In genomic region chr7:22550514-22551010, GRCh38 we compare ENCODE assay signal across 10 cellular contexts. TPM values are rescaled to one million over a fixed set of nuclear protein-coding genes. Genes with fewer than 3 reads are reported as not detected.
DNase-seq lines count a peak whose midpoint lies in the region; ATAC-seq and TF ChIP-seq lines count a peak whose summit lies in the region.
"Had no signal": no experiment of that assay in that cellular context is flagged by ENCODE, and none has a peak within 500 bp of the region (broad histone marks: within the 10 kb centered on the region; RNA-seq: fewer than 3 reads in every experiment).

No MANE protein-coding gene starts in this region.

- H3K9me3 Mint-ChIP-seq in activated naive CD4-positive, alpha-beta T cell treated with anti-CD3 and anti-CD28 coated beads, Interleukin-2, amount 50 U/mL, for 24 hours = no peaks in the 10 kb centered on the region
- no peaks in the 10 kb centered on the region for H3K9me3 Mint-ChIP-seq in activated naive CD4-positive, alpha-beta T cell treated with anti-CD3 and anti-CD28 coated beads, Interleukin-2, amount 10 ng/mL, durations not matched to agents 7 days and 5 days
- H3K9me3 Mint-ChIP-seq in activated B cell treated with CpG ODN at 0.5 μM for 24 hours (no peaks in the 10 kb centered on the region), type B pancreatic cell (no peaks in the 10 kb centered on the region)
- H3K9me3 Mint-ChIP-seq: activated CD4-positive, alpha-beta T cell treated with anti-CD3 and anti-CD28 coated beads, Interleukin-2, amount 10 ng/mL, durations not matched to agents 7 days and 5 days had no signal

- no peak for TF ChIP-seq CTCF in activated B cell treated with CpG ODN at 0.5 μM for 24 hours (IDR thresholded peaks at IDR 0.05)
- no peak for TF ChIP-seq CTCF in kidney epithelial cell (IDR thresholded peaks at IDR 0.05; ENCODE audit: insufficient read depth, low read length, poor library complexity, severe bottlenecking)
- no peak for TF ChIP-seq CTCF in type B pancreatic cell (conservative IDR thresholded peaks at IDR 0.05)

- CTCF ChIA-PET in activated naive CD4-positive, alpha-beta T cell treated with anti-CD3 and anti-CD28 coated beads, Interleukin-2, amount 10 ng/mL, durations not matched to agents 7 days and 5 days (lab: Charles Lee) = interaction anchor here (0.5 to 15.4 kb wide), 2 partner anchors 179 to 1058 kb away, joined by 3 to 443 read pairs; partner anchors contain the start of gene IL6
- CTCF ChIA-PET in activated B cell treated with CpG ODN at 0.5 μM for 24 hours (lab: Charles Lee) = interaction anchor here (0.5 to 2.3 kb wide), 4 partner anchors 9 to 232 kb away, joined by 3 to 7 read pairs (median 4); partner anchors contain the start of gene IL6

- intact Hi-C loops in activated B cell treated with CpG ODN at 0.5 μM for 24 hours (cut with micrococcal nuclease) = no loop called here

- no peak for DNase-seq in activated naive CD4-positive, alpha-beta T cell treated with anti-CD3 and anti-CD28 coated beads, Interleukin-2, amount 10 ng/mL, durations not matched to agents 7 days and 5 days
- no peak for DNase-seq in activated B cell treated with CpG ODN at 0.5 μM for 24 hours
- DNase-seq in kidney epithelial cell (ENCODE audit: low read depth) = no peak
- no peak for DNase-seq in type B pancreatic cell (ENCODE audit: extremely low spot score, unreplicated experiment)
- no peak for DNase-seq in NCI-H510A treated with DMSO at 0.1 percent for 48 hours (lab: John Stamatoyannopoulos, UW)
- DNase-seq in activated CD8-positive, alpha-beta memory T cell treated with anti-CD3 and anti-CD28 coated beads, Interleukin-2, amount 50 U/mL, for 4 hours = no peak
- no peak for DNase-seq in GDM1 (lab: John Stamatoyannopoulos, UW)
- DNase-seq: gastrocnemius medialis had no signal

- ATAC-seq in activated B cell treated with CpG ODN at 0.5 μM for 24 hours (ENCODE audit: low read depth) = no peak
- ATAC-seq: gastrocnemius medialis had no signal

- peaks cover 39% of the 10 kb centered on the region for H3K27me3 Mint-ChIP-seq in activated naive CD4-positive, alpha-beta T cell treated with anti-CD3 and anti-CD28 coated beads, Interleukin-2, amount 50 U/mL, for 24 hours
- H3K27me3 Mint-ChIP-seq in activated naive CD4-positive, alpha-beta T cell treated with anti-CD3 and anti-CD28 coated beads, Interleukin-2, amount 10 ng/mL, durations not matched to agents 7 days and 5 days = peaks cover 86% of the 10 kb centered on the region
- peaks cover 10% of the 10 kb centered on the region for H3K27me3 Mint-ChIP-seq in activated B cell treated with CpG ODN at 0.5 μM for 24 hours
- H3K27me3 Mint-ChIP-seq in type B pancreatic cell = peaks cover 71% of the 10 kb centered on the region

- H3K27ac Mint-ChIP-seq in activated naive CD4-positive, alpha-beta T cell treated with anti-CD3 and anti-CD28 coated beads, Interleukin-2, amount 50 U/mL, for 24 hours = no peak overlapping the region
- no peak overlapping the region for H3K27ac Mint-ChIP-seq in activated naive CD4-positive, alpha-beta T cell treated with anti-CD3 and anti-CD28 coated beads, Interleukin-2, amount 10 ng/mL, durations not matched to agents 7 days and 5 days
- H3K27ac Mint-ChIP-seq in activated B cell treated with CpG ODN at 0.5 μM for 24 hours (peak overlapping the region; percentile 28), type B pancreatic cell (no peak overlapping the region)
- H3K27ac Mint-ChIP-seq: activated CD4-positive, alpha-beta T cell treated with anti-CD3 and anti-CD28 coated beads, Interleukin-2, amount 10 ng/mL, durations not matched to agents 7 days and 5 days had no signal

- H3K27me3 ChIP-seq in kidney epithelial cell (ENCODE audit: control insufficient read depth, insufficient read depth, low read length) = peaks cover 2% of the 10 kb centered on the region

- peaks cover 9% of the 10 kb centered on the region for H3K4me1 Mint-ChIP-seq in activated naive CD4-positive, alpha-beta T cell treated with anti-CD3 and anti-CD28 coated beads, Interleukin-2, amount 50 U/mL, for 24 hours
- peaks cover 23% of the 10 kb centered on the region for H3K4me1 Mint-ChIP-seq in activated naive CD4-positive, alpha-beta T cell treated with anti-CD3 and anti-CD28 coated beads, Interleukin-2, amount 10 ng/mL, durations not matched to agents 7 days and 5 days
- peaks cover 39% of the 10 kb centered on the region for H3K4me1 Mint-ChIP-seq in activated B cell treated with CpG ODN at 0.5 μM for 24 hours
- no peaks in the 10 kb centered on the region for H3K4me1 Mint-ChIP-seq in type B pancreatic cell (ENCODE audit: unreplicated experiment)

- POLR2A ChIA-PET in activated B cell treated with CpG ODN at 0.5 μM for 24 hours (lab: Charles Lee) = no interaction called here

- H3K4me3 Mint-ChIP-seq in activated naive CD4-positive, alpha-beta T cell treated with anti-CD3 and anti-CD28 coated beads, Interleukin-2, amount 50 U/mL, for 24 hours = peak overlapping the region; percentile 39
- H3K4me3 Mint-ChIP-seq in activated naive CD4-positive, alpha-beta T cell treated with anti-CD3 and anti-CD28 coated beads, Interleukin-2, amount 10 ng/mL, durations not matched to agents 7 days and 5 days = no peak overlapping the region
- peak overlapping the region; percentile 83 for H3K4me3 Mint-ChIP-seq in activated B cell treated with CpG ODN at 0.5 μM for 24 hours
- peak overlapping the region; percentile 88 for H3K4me3 Mint-ChIP-seq in type B pancreatic cell

- H3K36me3 Mint-ChIP-seq in activated naive CD4-positive, alpha-beta T cell treated with anti-CD3 and anti-CD28 coated beads, Interleukin-2, amount 50 U/mL, for 24 hours = no peaks in the 10 kb centered on the region
- H3K36me3 Mint-ChIP-seq in activated naive CD4-positive, alpha-beta T cell treated with anti-CD3 and anti-CD28 coated beads, Interleukin-2, amount 10 ng/mL, durations not matched to agents 7 days and 5 days = no peaks in the 10 kb centered on the region
- peaks cover 1% of the 10 kb centered on the region for H3K36me3 Mint-ChIP-seq in activated B cell treated with CpG ODN at 0.5 μM for 24 hours (ENCODE audit: low read depth)
- no peaks in the 10 kb centered on the region for H3K36me3 Mint-ChIP-seq in type B pancreatic cell

- peak overlapping the region; percentile 47 for H3K4me3 ChIP-seq in kidney epithelial cell (ENCODE audit: low read depth, low read length)

- no peaks in the 10 kb centered on the region for H3K36me3 ChIP-seq in kidney epithelial cell (ENCODE audit: control insufficient read depth, insufficient read depth, low read length)
- H3K36me3 ChIP-seq: gastrocnemius medialis had no signal

RNA-seq across cellular contexts. Expression of gene STEAP1B, which starts 50.6 kb away (rescaled TPM):
- total RNA-seq in activated B cell treated with CpG ODN at 0.5 μM for 24 hours = 96.4 and 117 TPM in 2 replicates
- not detected in 2 replicates for total RNA-seq in kidney epithelial cell
- total RNA-seq in type B pancreatic cell (ENCODE audit: low replicate concordance) = 2.0 TPM in 1 of 2 replicates, not detected in the other

Comparison
In these comparisons a context has a peak if more than half of its experiments do, and no peak if none do; other contexts are left out.
1. RNA of gene STEAP1B, which starts 50.6 kb away (total RNA-seq): 96.4 to 117 TPM in activated B cell treated with CpG ODN at 0.5 μM for 24 hours; 2.0 TPM in type B pancreatic cell and not detected in kidney epithelial cell; every median in the first group is over 10 times any median in the second.